Comparison of ENCODE assay signal across 8 cellular contexts in genomic region chr1:41322835-41323234, GRCh38. TPM values are rescaled to one million over a fixed set of nuclear protein-coding genes. Genes with fewer than 3 reads are reported as not detected.
DNase-seq lines count a peak whose midpoint lies in the region; ATAC-seq and TF ChIP-seq lines count a peak whose summit lies in the region.

No MANE protein-coding gene starts in this region.

- no peaks in the 10 kb centered on the region for H3K36me3 Mint-ChIP-seq in brain

- in situ Hi-C loops in Panc1 (cut with HindIII; ENCODE audit: low pct_unique_long_range_greater_than_20kb, low sequenced_read_pairs): no loop called here

- H3K9ac ChIP-seq in HCT116 (ENCODE audit: low read length): no peak overlapping the region

- H3K4me2 ChIP-seq in HCT116 (ENCODE audit: low read length): no peak overlapping the region

- no peak overlapping the region for H2AFZ ChIP-seq in HCT116 (ENCODE audit: low read depth, low read length, poor library complexity, severe bottlenecking)

- intact Hi-C loops in HCT116 (cut with micrococcal nuclease) (loop anchor here (1.0 kb wide), 2 partner anchors 94 to 109 kb away; no protein-coding TSS in a partner anchor), Panc1 (cut with micrococcal nuclease; ENCODE audit: unreplicated experiment) (loop anchor here (2.0 to 5.0 kb wide), 2 partner anchors 94 to 109 kb away; no protein-coding TSS in a partner anchor), testis (cut with DNase I; ENCODE audit: low total_unique reads) (no loop called here)

- H3K4me3 ChIP-seq in HCT116 (replicated peaks in 1 of 2; ENCODE audit: low read depth in 1 of 2, low read length in 2 of 2) (no peak overlapping the region), Panc1 (ENCODE audit: low read depth in 2 of 2, low read length in 2 of 2) (no peak overlapping the region), testis (no peak overlapping the region)

- no peak overlapping the region for H3K4me3 Mint-ChIP-seq in brain

- ATAC-seq in HCT116: peak; percentile 98
- peak; percentile 98 for ATAC-seq in Panc1
- no peak for ATAC-seq in HG03378 (IDR thresholded peaks at IDR 0.05; ENCODE audit: unreplicated experiment)

- DNase-seq in COR-L47 (lab: John Stamatoyannopoulos, UW): peak; percentile 55
- no peak for DNase-seq in HCT116 (ENCODE audit: low read depth, low spot score)
- DNase-seq in Panc1 (ENCODE audit: low read depth, low spot score): peak; percentile 33
- peak; percentile 35 for DNase-seq in kidney tubule cell (ENCODE audit: low spot score)
- DNase-seq in testis: peak; percentile 69
- no peak for DNase-seq in effector CD8-positive, alpha-beta T cell (lab: John Stamatoyannopoulos, UW)

- CTCF ChIA-PET in HCT116 (lab: Charles Lee) (interaction anchor here (0.6 to 3.7 kb wide), 12 partner anchors 8 to 169 kb away, joined by 3 to 53 read pairs (median 6); no protein-coding TSS in a partner anchor), Panc1 (lab: Charles Lee) (interaction anchor here (0.6 to 1.8 kb wide), 6 partner anchors 18 to 110 kb away, joined by 3 to 10 read pairs (median 6); no protein-coding TSS in a partner anchor)

- H4K20me1 ChIP-seq in HCT116 (ENCODE audit: insufficient read depth): no peaks in the 10 kb centered on the region

- no TSS peak for BruUV-seq in HCT116 (replicated peaks; lab: Mats Ljungman, UMichigan)
- BruUV-seq in Panc1 (replicated peaks; lab: Mats Ljungman, UMichigan): no TSS peak

- H3K36me3 ChIP-seq in HCT116 (ENCODE audit: control insufficient read depth in 1 of 2, insufficient read depth in 2 of 2, low read length in 2 of 2) (no peaks in the 10 kb centered on the region), Panc1 (ENCODE audit: control insufficient read depth, insufficient read depth, low read length) (no peaks in the 10 kb centered on the region), testis (ENCODE audit: low read depth, missing control alignments) (no peaks in the 10 kb centered on the region)

- TF ChIP-seq CTCF in HCT116 (IDR thresholded peaks at IDR 0.05 in 2 of 3, conservative IDR thresholded peaks at IDR 0.05 in 1 of 3; ENCODE audit: borderline replicate concordance in 1 of 3, insufficient read depth in 1 of 3, low read depth in 2 of 3, low read length in 2 of 3): peak; percentile 69 to 92 (median 75)
- peak; percentile 84 for TF ChIP-seq CTCF in Panc1 (IDR thresholded peaks at IDR 0.05)
- peak; percentile 52 to 54 for TF ChIP-seq CTCF in brain (conservative IDR thresholded peaks at IDR 0.05)
- peak in 1 of 3 experiments; percentile 21 for TF ChIP-seq CTCF in testis (IDR thresholded peaks at IDR 0.05)

- RAD21 ChIA-PET in HCT116 (lab: Charles Lee; ENCODE audit: low non-redundant PET in 1 of 2, low total read pairs in 2 of 2, uncharacterized antibody in 2 of 2, unreplicated experiment in 2 of 2): interaction anchor here (0.6 to 1.3 kb wide), 6 partner anchors 8 to 110 kb away, joined by 3 to 10 read pairs (median 4); no protein-coding TSS in a partner anchor

- no peaks in the 10 kb centered on the region for H3K9me2 ChIP-seq in HCT116 (ENCODE audit: insufficient read depth)

- H3K9me3 ChIP-seq in HCT116 (ENCODE audit: control insufficient read depth in 1 of 2, insufficient read depth in 1 of 2, low read depth in 1 of 2, low read length in 2 of 2) (no peaks in the 10 kb centered on the region), Panc1 (ENCODE audit: control insufficient read depth, insufficient read depth, low read depth, low read length) (no peaks in the 10 kb centered on the region), testis (no peaks in the 10 kb centered on the region)

- no peak overlapping the region for H3K27ac ChIP-seq in HCT116 (ENCODE audit: low read depth, low read length)
- H3K27ac ChIP-seq in Panc1 (ENCODE audit: low read length): no peak overlapping the region
- no peak overlapping the region for H3K27ac ChIP-seq in testis

- H3K27ac Mint-ChIP-seq in brain: no peak overlapping the region

- H3K27me3 Mint-ChIP-seq in brain: no peaks in the 10 kb centered on the region

- 80 to 83% methylated on average over 5 to 7 of the region's 7 CpGs for WGBS in testis, 2 donors

- no peaks in the 10 kb centered on the region for H3K79me2 ChIP-seq in HCT116 (ENCODE audit: insufficient read depth, low read length)

- H3K27me3 ChIP-seq in HCT116 (ENCODE audit: insufficient read depth, low read length) (no peaks in the 10 kb centered on the region), Panc1 (ENCODE audit: control insufficient read depth, insufficient read depth, low read length) (no peaks in the 10 kb centered on the region), testis (no peaks in the 10 kb centered on the region)

- POLR2A ChIA-PET in HCT116 (lab: Charles Lee): interaction anchor here (0.8 kb wide), 1 partner anchor 96 kb away, joined by 6 read pairs; no protein-coding TSS in a partner anchor
- POLR2A ChIA-PET in Panc1 (lab: Charles Lee): no interaction called here

- H3K9me3 Mint-ChIP-seq in brain: no peaks in the 10 kb centered on the region

- peaks cover 31% of the 10 kb centered on the region for H3K4me1 Mint-ChIP-seq in brain

- TF ChIP-seq RAD21 in HCT116 (IDR thresholded peaks at IDR 0.05; ENCODE audit: low read depth): peak; percentile 96

- TF ChIP-seq POLR2A in HCT116 (IDR thresholded peaks at IDR 0.05; ENCODE audit: borderline replicate concordance, extremely low read depth, insufficient read depth, insufficient read length) (no peak), testis (IDR thresholded peaks at IDR 0.05) (no peak)

- H3K4me1 ChIP-seq in HCT116 (ENCODE audit: control insufficient read depth in 1 of 2, insufficient read depth in 2 of 2, low read length in 2 of 2) (peaks cover 0 to 5% of the 10 kb centered on the region in 2 experiments; a peak in 1 of 4 replicates), Panc1 (ENCODE audit: control insufficient read depth, insufficient read depth, low read length) (no peaks in the 10 kb centered on the region), testis (peaks cover 23% of the 10 kb centered on the region)

TF ChIP-seq in HCT116, 20 proteins besides CTCF, POLR2A, EP300 and RAD21:
- no peak for TF ChIP-seq SP1 (IDR thresholded peaks at IDR 0.05; ENCODE audit: low read depth)
- TF ChIP-seq, protein P1, sequence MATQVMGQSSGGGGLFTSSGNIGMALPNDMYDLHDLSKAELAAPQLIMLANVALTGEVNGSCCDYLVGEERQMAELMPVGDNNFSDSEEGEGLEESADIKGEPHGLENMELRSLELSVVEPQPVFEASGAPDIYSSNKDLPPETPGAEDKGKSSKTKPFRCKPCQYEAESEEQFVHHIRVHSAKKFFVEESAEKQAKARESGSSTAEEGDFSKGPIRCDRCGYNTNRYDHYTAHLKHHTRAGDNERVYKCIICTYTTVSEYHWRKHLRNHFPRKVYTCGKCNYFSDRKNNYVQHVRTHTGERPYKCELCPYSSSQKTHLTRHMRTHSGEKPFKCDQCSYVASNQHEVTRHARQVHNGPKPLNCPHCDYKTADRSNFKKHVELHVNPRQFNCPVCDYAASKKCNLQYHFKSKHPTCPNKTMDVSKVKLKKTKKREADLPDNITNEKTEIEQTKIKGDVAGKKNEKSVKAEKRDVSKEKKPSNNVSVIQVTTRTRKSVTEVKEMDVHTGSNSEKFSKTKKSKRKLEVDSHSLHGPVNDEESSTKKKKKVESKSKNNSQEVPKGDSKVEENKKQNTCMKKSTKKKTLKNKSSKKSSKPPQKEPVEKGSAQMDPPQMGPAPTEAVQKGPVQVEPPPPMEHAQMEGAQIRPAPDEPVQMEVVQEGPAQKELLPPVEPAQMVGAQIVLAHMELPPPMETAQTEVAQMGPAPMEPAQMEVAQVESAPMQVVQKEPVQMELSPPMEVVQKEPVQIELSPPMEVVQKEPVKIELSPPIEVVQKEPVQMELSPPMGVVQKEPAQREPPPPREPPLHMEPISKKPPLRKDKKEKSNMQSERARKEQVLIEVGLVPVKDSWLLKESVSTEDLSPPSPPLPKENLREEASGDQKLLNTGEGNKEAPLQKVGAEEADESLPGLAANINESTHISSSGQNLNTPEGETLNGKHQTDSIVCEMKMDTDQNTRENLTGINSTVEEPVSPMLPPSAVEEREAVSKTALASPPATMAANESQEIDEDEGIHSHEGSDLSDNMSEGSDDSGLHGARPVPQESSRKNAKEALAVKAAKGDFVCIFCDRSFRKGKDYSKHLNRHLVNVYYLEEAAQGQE (IDR thresholded peaks at IDR 0.05; ENCODE audit: low read depth): no peak
- no peak for TF ChIP-seq FOSL1 (IDR thresholded peaks at IDR 0.05; ENCODE audit: low read depth)
- no peak for TF ChIP-seq ZBTB33 (IDR thresholded peaks at IDR 0.05; ENCODE audit: extremely low read depth, insufficient replicate concordance, low read length)
- TF ChIP-seq ZFX (IDR thresholded peaks at IDR 0.05): no peak
- no peak for TF ChIP-seq TCF7L2 (IDR thresholded peaks at IDR 0.05; ENCODE audit: borderline replicate concordance, extremely low read depth, insufficient read depth, insufficient read length)
- TF ChIP-seq ELF1 (IDR thresholded peaks at IDR 0.05; ENCODE audit: borderline replicate concordance, low read depth): no peak

RNA-seq across cellular contexts. Expression of gene FOXO6, which starts 38.4 kb away (rescaled TPM):
- total RNA-seq in HCT116 (2021; ENCODE audit: unreplicated experiment) (7.0 TPM), Panc1 (2021; ENCODE audit: unreplicated experiment) (2.5 TPM), testis (1 to 10 TPM; 3.8 to 4.5 TPM)
- polyA plus RNA-seq in HCT116 (2012): 4.0 and 4.1 TPM in 2 replicates
- polyA plus RNA-seq in Panc1 (2012; ENCODE audit: insufficient read length): 4.4 TPM
- polyA plus RNA-seq in brain (ENCODE audit: insufficient read depth, low read depth, low replicate concordance) (8.1 TPM), testis (ENCODE audit: insufficient read depth, low read depth, low replicate concordance) (2.4 TPM)

Comparison
In these comparisons a context has a peak if more than half of its experiments do, and no peak if none do; other contexts are left out.
1. DNase-seq: peak in COR-L47 (single experiment), Panc1 (single experiment), kidney tubule cell (single experiment) and testis (single experiment); none in HCT116 (single experiment) and effector CD8-positive, alpha-beta T cell (single experiment).